ENCODE assay signal across 9 cellular contexts in the genomic region with DNA sequence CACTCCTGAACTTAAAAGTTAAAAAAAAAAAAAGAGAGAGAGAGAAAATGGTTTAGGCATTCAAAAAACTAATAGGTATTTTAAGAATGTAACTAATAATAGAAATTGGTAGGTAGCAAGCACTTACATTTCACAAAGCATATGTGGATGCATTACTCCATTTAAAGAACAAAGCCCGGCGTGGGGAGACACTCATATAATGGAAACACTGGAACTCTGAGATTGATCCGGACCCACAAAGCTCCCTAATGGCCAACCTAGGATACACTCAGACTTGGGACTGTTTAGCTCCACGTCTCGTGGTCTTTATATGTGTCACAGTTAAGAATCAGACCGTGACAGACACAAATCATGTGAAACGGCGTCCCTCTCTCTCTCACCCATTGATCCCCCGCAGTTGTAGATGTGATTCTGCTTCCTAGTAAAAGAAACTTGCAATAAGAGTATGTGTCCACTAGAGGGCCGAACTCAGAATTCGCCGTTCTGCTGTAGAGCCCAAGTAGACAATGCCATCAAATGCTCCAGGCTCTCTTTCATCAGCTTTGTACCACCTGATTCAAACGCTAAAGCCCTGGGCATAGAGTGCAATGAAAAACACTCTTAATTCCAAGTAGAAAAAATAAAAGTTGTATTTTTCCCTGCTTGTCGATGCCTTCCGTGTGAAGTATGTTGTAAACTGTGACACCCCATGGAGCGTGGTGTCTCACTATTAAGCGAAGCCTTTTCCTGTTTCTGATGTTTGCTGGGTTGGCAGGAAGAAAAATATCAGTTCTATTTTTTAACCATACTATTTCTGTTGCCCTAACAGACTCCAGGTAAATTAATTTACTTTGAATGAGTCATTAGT.
DNase-seq lines count a peak whose midpoint lies in the region; ATAC-seq and TF ChIP-seq lines count a peak whose summit lies in the region.
"Had no signal": no experiment of that assay in that cellular context is flagged by ENCODE, and none has a peak within 500 bp of the region (broad histone marks: within the 10 kb centered on the region; RNA-seq: fewer than 3 reads in every experiment).

No MANE protein-coding gene starts in this region.

- in situ Hi-C loops in gastrocnemius medialis (cut with MboI; ENCODE audit: low sequenced_read_pairs in 4 of 4), result no loop called here

- TF ChIP-seq POLR2A in gastrocnemius medialis (IDR thresholded peaks at IDR 0.05), result no peak

- intact Hi-C loops in ascending aorta (cut with DNase I), result loop anchor here (5.0 to 10.0 kb wide), 2 partner anchors 1049 to 1186 kb away; no protein-coding TSS in a partner anchor
- intact Hi-C loops in gastrocnemius medialis (cut with DNase I; ENCODE audit: low total_unique reads), result no loop called here

- H3K27ac ChIP-seq in ascending aorta, result no peak overlapping the region
- no peak overlapping the region for H3K27ac ChIP-seq in gastrocnemius medialis
- H3K27ac ChIP-seq: BLaER1 had no signal

- no peaks in the 10 kb centered on the region for H3K4me1 ChIP-seq in ascending aorta
- H3K4me1 ChIP-seq in gastrocnemius medialis, result no peaks in the 10 kb centered on the region
- H3K4me1 ChIP-seq: BLaER1 had no signal

- H3K27me3 ChIP-seq in ascending aorta (no peaks in the 10 kb centered on the region), gastrocnemius medialis (no peaks in the 10 kb centered on the region)
- H3K27me3 ChIP-seq: BLaER1 had no signal

- H3K36me3 ChIP-seq in ascending aorta (no peaks in the 10 kb centered on the region), gastrocnemius medialis (no peaks in the 10 kb centered on the region)
- H3K36me3 ChIP-seq: BLaER1 had no signal

- H3K9me3 ChIP-seq in ascending aorta (no peaks in the 10 kb centered on the region), gastrocnemius medialis (no peaks in the 10 kb centered on the region)
- H3K9me3 ChIP-seq: BLaER1 had no signal

- DNase-seq in NCI-H510A treated with DMSO at 0.1 percent for 48 hours (lab: John Stamatoyannopoulos, UW), result peak; percentile 71
- DNase-seq in NCI-H510A (lab: John Stamatoyannopoulos, UW), result no peak
- peak; percentile 7 for DNase-seq in NCI-H446 treated with DMSO at 0.1 percent for 48 hours (lab: John Stamatoyannopoulos, UW)
- no peak for DNase-seq in ascending aorta (ENCODE audit: low spot score in 2 of 2)
- DNase-seq in hypothalamus (lab: John Stamatoyannopoulos, UW), result peak in 26 of 51 donors; percentile 1 to 64 (median 15)
- DNase-seq in gastrocnemius medialis, result peak in 1 of 2 donors; percentile 6

- ATAC-seq in GM19468 (IDR thresholded peaks at IDR 0.05; ENCODE audit: extremely low read depth, unreplicated experiment) (peak; percentile 68), HG03460 (IDR thresholded peaks at IDR 0.05; ENCODE audit: unreplicated experiment) (peak; percentile 91), gastrocnemius medialis (peak; percentile 50 to 68)

- peak in 2 of 3 experiments; percentile 42 to 60 for TF ChIP-seq CTCF in ascending aorta (IDR thresholded peaks at IDR 0.05)
- TF ChIP-seq CTCF in gastrocnemius medialis (IDR thresholded peaks at IDR 0.05 in 4 of 5, conservative IDR thresholded peaks at IDR 0.05 in 1 of 5), result peak in 4 of 5 experiments; percentile 6 to 66 (median 52)

- H3K4me3 ChIP-seq in ascending aorta, result no peak overlapping the region
- no peak overlapping the region for H3K4me3 ChIP-seq in gastrocnemius medialis
- H3K4me3 ChIP-seq: BLaER1 had no signal

Comparison
In these comparisons a context has a peak if more than half of its experiments do, and no peak if none do; other contexts are left out.
1. DNase-seq: peak in NCI-H510A treated with DMSO at 0.1 percent for 48 hours (single experiment), NCI-H446 treated with DMSO at 0.1 percent for 48 hours (single experiment) and hypothalamus (26 of 51); none in NCI-H510A (single experiment) and ascending aorta (0 of 2).
2. Peak in every context shown above with its lines, with median percentiles within 50 percentile points of each other: ATAC-seq.